15 cellular contexts compared by ENCODE assay signal in genomic region chr9:88819471-88819870, GRCh38.
DNase-seq lines count a peak whose midpoint lies in the region; ATAC-seq and TF ChIP-seq lines count a peak whose summit lies in the region.
"Had no signal": no experiment of that assay in that cellular context is flagged by ENCODE, and none has a peak within 500 bp of the region (broad histone marks: within the 10 kb centered on the region; RNA-seq: fewer than 3 reads in every experiment).

No MANE protein-coding gene starts in this region.

- no peak overlapping the region for H3K23ac ChIP-seq in IMR-90 (ENCODE audit: low read depth, low read length)

- no peak for TF ChIP-seq CTCF in IMR-90 (conservative IDR thresholded peaks at IDR 0.05; ENCODE audit: low read depth, low read length)
- TF ChIP-seq CTCF in fibroblast of the aortic adventitia (IDR thresholded peaks at IDR 0.05; ENCODE audit: insufficient read depth, low read length), result no peak
- TF ChIP-seq CTCF in smooth muscle cell (IDR thresholded peaks at IDR 0.05; ENCODE audit: borderline replicate concordance, insufficient read depth, poor library complexity, severe bottlenecking), result no peak

- BruUV-seq in IMR-90 (replicated peaks; lab: Mats Ljungman, UMichigan), result no TSS peak

- H3K4ac ChIP-seq in IMR-90 (ENCODE audit: low read depth, low read length), result no peak overlapping the region

- peaks cover 0 to 83% (median 0%) of the 10 kb centered on the region in 11 experiments; a peak in 7 of 22 replicates for H3K27me3 ChIP-seq in BLaER1 treated with 17β-estradiol and CSF1 and Interleukin-3, amounts not matched to agents 10 nM and 100 nM
- H3K27me3 ChIP-seq in IMR-90 (ENCODE audit: control insufficient read depth, insufficient read depth, low read length), result 0 out of 2 replicates have a peak, but pooled peaks cover 2% of the 10 kb centered on the region
- H3K27me3 ChIP-seq in smooth muscle cell (ENCODE audit: low read depth), result no peaks in the 10 kb centered on the region

- H3K27ac ChIP-seq in BLaER1 treated with 17β-estradiol and CSF1 and Interleukin-3, amounts not matched to agents 10 nM and 100 nM, result no peak overlapping the region
- H3K27ac ChIP-seq in IMR-90 (ENCODE audit: insufficient read depth, low read length) (no peak overlapping the region), smooth muscle cell (ENCODE audit: low read depth) (no peak overlapping the region)
- H3K27ac ChIP-seq: HL-60 had no signal

- no peak overlapping the region for H4K8ac ChIP-seq in IMR-90 (ENCODE audit: low read depth in 2 of 2, low read length in 2 of 2)

- dilution Hi-C loops in IMR-90 (cut with HindIII; ENCODE audit: low sequenced_read_pairs, unreplicated experiment), result no loop called here

- DNase-seq in IMR-90 (no peak), fibroblast of the aortic adventitia (ENCODE audit: low read depth) (peak; percentile 38), smooth muscle cell (lab: John Stamatoyannopoulos, UW; ENCODE audit: unreplicated experiment) (no peak), DMS153 treated with DMSO at 0.1 percent for 48 hours (lab: John Stamatoyannopoulos, UW; ENCODE audit: unreplicated experiment) (no peak), SW480 (ENCODE audit: low spot score) (no peak)
- DNase-seq: AML-193; Calu3; CD8-positive, alpha-beta T cell; DMS53; DND-41; H9 had no signal

- H2BK5ac ChIP-seq in IMR-90 (ENCODE audit: low read depth, low read length, poor library complexity, severe bottlenecking), result no peak overlapping the region

- peak overlapping the region; percentile 36; the same call in 1 of the 2 replicates for H2BK20ac ChIP-seq in IMR-90 (ENCODE audit: low read depth, low read length)

- TF ChIP-seq RAD21 in IMR-90 (IDR thresholded peaks at IDR 0.05; ENCODE audit: low read length), result no peak

- H3K4me2 ChIP-seq in BLaER1 treated with 17β-estradiol and CSF1 and Interleukin-3, amounts not matched to agents 10 nM and 100 nM, result peak overlapping the region in 8 of 11 experiments; percentile 48 to 87 (median 76); a peak in 16 of 22 replicates
- no peak overlapping the region for H3K4me2 ChIP-seq in IMR-90 (ENCODE audit: low read depth, low read length)
- H3K4me2 ChIP-seq in smooth muscle cell, result peak overlapping the region; percentile 11

- no peak for ATAC-seq in IMR-90 (ENCODE audit: low read depth)
- no peak for ATAC-seq in HG03045 (IDR thresholded peaks at IDR 0.05; ENCODE audit: unreplicated experiment)
- ATAC-seq: CD8-positive, alpha-beta T cell; K562 had no signal

- CTCF ChIA-PET in IMR-90 (lab: Yijun Ruan, JAX), result no interaction called here

- no peaks in the 10 kb centered on the region for H3K79me2 ChIP-seq in smooth muscle cell (ENCODE audit: low read depth)

- in situ Hi-C loops in IMR-90 (cut with MboI; ENCODE audit: low sequenced_read_pairs), result no loop called here

- no CpG with 5 or more reads among the region's 2 CpGs for WGBS in IMR-90 (ENCODE audit: extremely low coverage in 2 of 2, insufficient read length in 1 of 2), 2 experiments
- 98% methylated on average over 2 of the region's 2 CpGs for WGBS in smooth muscle cell (ENCODE audit: low lambda C conversion rate)

- no peak overlapping the region for H3K18ac ChIP-seq in IMR-90 (ENCODE audit: low read depth, low read length)

- H3F3A ChIP-seq in smooth muscle cell (ENCODE audit: low read depth), result peaks cover 25% of the 10 kb centered on the region

- H4K5ac ChIP-seq in IMR-90 (ENCODE audit: low read depth, low read length), result no peak overlapping the region

- peaks cover 0 to 13% (median 0%) of the 10 kb centered on the region in 11 experiments; a peak in 4 of 22 replicates for H4K20me1 ChIP-seq in BLaER1 treated with 17β-estradiol and CSF1 and Interleukin-3, amounts not matched to agents 10 nM and 100 nM
- H4K20me1 ChIP-seq in IMR-90 (ENCODE audit: insufficient read depth, low read length), result no peaks in the 10 kb centered on the region
- H4K20me1 ChIP-seq in smooth muscle cell (ENCODE audit: low read depth), result no peaks in the 10 kb centered on the region

- 0 out of 2 replicates have a peak overlapping the region, but pooled peaks have one; percentile 7 for H2BK120ac ChIP-seq in IMR-90 (ENCODE audit: low read depth, low read length)

- H2AFZ ChIP-seq in IMR-90 (replicated peaks; ENCODE audit: low read length, poor library complexity) (no peak overlapping the region), smooth muscle cell (ENCODE audit: low read depth) (no peak overlapping the region)

- H2AK5ac ChIP-seq in IMR-90 (ENCODE audit: low read depth, low read length), result no peak overlapping the region

- no peak overlapping the region for H4K91ac ChIP-seq in IMR-90 (ENCODE audit: insufficient read depth, low read depth, low read length)

- H3K14ac ChIP-seq in IMR-90 (replicated peaks; ENCODE audit: low read depth, low read length), result no peak overlapping the region

- H3K9me3 ChIP-seq in BLaER1 treated with 17β-estradiol and CSF1 and Interleukin-3, amounts not matched to agents 10 nM and 100 nM (replicated peaks in 1 of 11), result peaks cover 4 to 23% (median 13%) of the 10 kb centered on the region in 11 experiments; a peak in 18 of 22 replicates
- H3K9me3 ChIP-seq in IMR-90 (ENCODE audit: control insufficient read depth, insufficient read depth, low read length), result no peaks in the 10 kb centered on the region; the same call in 1 of the 2 replicates
- no peaks in the 10 kb centered on the region for H3K9me3 ChIP-seq in smooth muscle cell (replicated peaks; ENCODE audit: low read depth)

- H3K4me1 ChIP-seq in BLaER1 treated with 17β-estradiol and CSF1 and Interleukin-3, amounts not matched to agents 10 nM and 100 nM, result peaks cover 0 to 27% (median 19%) of the 10 kb centered on the region in 10 experiments; a peak in 15 of 20 replicates
- peaks cover 13% of the 10 kb centered on the region for H3K4me1 ChIP-seq in IMR-90 (ENCODE audit: control insufficient read depth, insufficient read depth, low read length)
- peaks cover 21% of the 10 kb centered on the region for H3K4me1 ChIP-seq in smooth muscle cell (ENCODE audit: low read depth)

- no peak overlapping the region for H2AK9ac ChIP-seq in IMR-90 (replicated peaks; ENCODE audit: low read depth, low read length, poor library complexity)

- H3K36me3 ChIP-seq in BLaER1 treated with 17β-estradiol and CSF1 and Interleukin-3, amounts not matched to agents 10 nM and 100 nM, result no peaks in the 10 kb centered on the region
- no peaks in the 10 kb centered on the region for H3K36me3 ChIP-seq in IMR-90 (ENCODE audit: control insufficient read depth, insufficient read depth, low read length)
- H3K36me3 ChIP-seq in smooth muscle cell (ENCODE audit: low read depth), result no peaks in the 10 kb centered on the region

- H3K79me1 ChIP-seq in IMR-90 (ENCODE audit: low read depth in 1 of 2, low read length in 2 of 2), result 0 out of 4 replicates have a peak, but pooled peaks cover 0 to 5% of the 10 kb centered on the region in 2 experiments

- intact Hi-C loops in IMR-90 (cut with micrococcal nuclease), result no loop called here

- no peak overlapping the region for H2BK15ac ChIP-seq in IMR-90 (ENCODE audit: low read depth, low read length)

- no peak overlapping the region for H3K9ac ChIP-seq in BLaER1 treated with 17β-estradiol and CSF1 and Interleukin-3, amounts not matched to agents 10 nM and 100 nM
- H3K9ac ChIP-seq in IMR-90 (ENCODE audit: low read depth, low read length) (no peak overlapping the region), smooth muscle cell (ENCODE audit: low read depth) (no peak overlapping the region)

- H3K9me1 ChIP-seq in IMR-90 (ENCODE audit: insufficient read depth, low read length), result peaks cover 22% of the 10 kb centered on the region

- POLR2A ChIA-PET in IMR-90 (lab: Charles Lee; ENCODE audit: unreplicated experiment), result no interaction called here

- H3K4me3 ChIP-seq in BLaER1 treated with 17β-estradiol and CSF1 and Interleukin-3, amounts not matched to agents 10 nM and 100 nM, result no peak overlapping the region
- H3K4me3 ChIP-seq in IMR-90 (ENCODE audit: insufficient read depth, low read depth, low read length) (no peak overlapping the region), fibroblast of the aortic adventitia (ENCODE audit: low read depth, low read length) (no peak overlapping the region), smooth muscle cell (no peak overlapping the region)
- H3K4me3 ChIP-seq: K562 had no signal

- no peak for TF ChIP-seq POLR2A in IMR-90 (IDR thresholded peaks at IDR 0.05; ENCODE audit: low read depth, low read length)

- H3K56ac ChIP-seq in IMR-90 (ENCODE audit: extremely low read depth, insufficient read depth, low read length), result no peak overlapping the region

TF ChIP-seq in IMR-90, 13 proteins besides CTCF, POLR2A, EP300 and RAD21 (continues in another document):
- TF ChIP-seq USF2 (IDR thresholded peaks at IDR 0.05; ENCODE audit: low read depth, low read length), result no peak
- no peak for TF ChIP-seq CEBPB (IDR thresholded peaks at IDR 0.05; ENCODE audit: low read depth, low read length)
- TF ChIP-seq RFX5 (IDR thresholded peaks at IDR 0.05; ENCODE audit: low read depth, low read length), result no peak
- TF ChIP-seq, protein P1, sequence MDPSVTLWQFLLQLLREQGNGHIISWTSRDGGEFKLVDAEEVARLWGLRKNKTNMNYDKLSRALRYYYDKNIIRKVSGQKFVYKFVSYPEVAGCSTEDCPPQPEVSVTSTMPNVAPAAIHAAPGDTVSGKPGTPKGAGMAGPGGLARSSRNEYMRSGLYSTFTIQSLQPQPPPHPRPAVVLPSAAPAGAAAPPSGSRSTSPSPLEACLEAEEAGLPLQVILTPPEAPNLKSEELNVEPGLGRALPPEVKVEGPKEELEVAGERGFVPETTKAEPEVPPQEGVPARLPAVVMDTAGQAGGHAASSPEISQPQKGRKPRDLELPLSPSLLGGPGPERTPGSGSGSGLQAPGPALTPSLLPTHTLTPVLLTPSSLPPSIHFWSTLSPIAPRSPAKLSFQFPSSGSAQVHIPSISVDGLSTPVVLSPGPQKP (IDR thresholded peaks at IDR 0.05; ENCODE audit: borderline replicate concordance, low read depth, low read length), result no peak
- TF ChIP-seq MAFK (IDR thresholded peaks at IDR 0.05; ENCODE audit: low read depth, low read length), result no peak
- TF ChIP-seq SMC3 (IDR thresholded peaks at IDR 0.05; ENCODE audit: low read depth, low read length), result no peak
- TF ChIP-seq CHD1 (IDR thresholded peaks at IDR 0.05; ENCODE audit: low read depth, low read length), result no peak
- TF ChIP-seq NFE2L2 (IDR thresholded peaks at IDR 0.05; ENCODE audit: low read depth, low read length), result no peak
- TF ChIP-seq BHLHE40 (IDR thresholded peaks at IDR 0.05; ENCODE audit: low read depth, low read length), result no peak
- no peak for TF ChIP-seq RCOR1 (IDR thresholded peaks at IDR 0.05; ENCODE audit: insufficient replicate concordance, low read length)
- TF ChIP-seq MXI1 (IDR thresholded peaks at IDR 0.05; ENCODE audit: borderline replicate concordance, low read depth, low read length), result no peak
- TF ChIP-seq FOS (IDR thresholded peaks at IDR 0.05; ENCODE audit: low read depth, low read length), result no peak
